20 cellular contexts compared by ENCODE assay signal in the genomic region with DNA sequence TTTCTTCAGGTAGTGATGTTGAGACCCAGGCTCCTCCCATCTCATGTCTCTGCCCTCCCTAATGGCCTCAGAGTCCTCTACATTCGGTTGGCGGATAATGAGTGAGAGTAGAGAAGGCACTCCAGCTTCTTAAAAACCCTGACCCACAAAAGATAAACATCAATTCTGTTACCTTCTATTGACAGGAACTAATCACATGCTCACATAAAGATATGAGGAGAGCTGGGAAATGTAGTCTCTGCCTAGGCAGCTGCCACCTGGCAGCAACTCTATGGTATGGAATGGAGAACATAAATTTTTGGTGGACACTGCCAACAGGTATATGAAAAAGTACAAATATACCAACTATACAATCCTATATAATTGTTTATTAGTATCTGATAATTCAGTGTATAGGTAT.
"Had no signal": no experiment of that assay in that cellular context is flagged by ENCODE, and none has a peak within 500 bp of the region (broad histone marks: within the 10 kb centered on the region; RNA-seq: fewer than 3 reads in every experiment).

No MANE protein-coding gene starts in this region.

- ATAC-seq: esophagus mucosa; gastrocnemius medialis; heart left ventricle; left lung; stimulated activated naive B cell treated with anti-CD40 and anti-IgM and Interleukin-4, amounts not matched to agents 10 μg/mL and 1 μg/mL and 100 μg/mL, for 72 hours had no signal

- H3K4me3 ChIP-seq: gastrocnemius medialis, heart left ventricle, left lung, right lobe of liver, thoracic aorta, upper lobe of left lung had no signal

- H3K36me3 ChIP-seq: gastrocnemius medialis, heart left ventricle, left lung, right lobe of liver, thoracic aorta, upper lobe of left lung had no signal

- H3K9ac ChIP-seq: parathyroid adenoma had no signal

- H3K27ac ChIP-seq: gastrocnemius medialis, heart left ventricle, left lung, parathyroid adenoma, right lobe of liver, thoracic aorta, upper lobe of left lung had no signal

- H2AFZ ChIP-seq: parathyroid adenoma had no signal

- H3K9me3 ChIP-seq: gastrocnemius medialis, heart left ventricle, left lung, right lobe of liver, thoracic aorta, upper lobe of left lung had no signal

- H3K27me3 ChIP-seq: gastrocnemius medialis, heart left ventricle, left lung, right lobe of liver, upper lobe of left lung had no signal

- H3K79me2 ChIP-seq: parathyroid adenoma had no signal

- DNase-seq: activated B cell treated with CpG ODN at 0.5 μM for 24 hours; activated CD4-positive, alpha-beta memory T cell treated with anti-CD3 and anti-CD28 coated beads for 36 hours; activated CD4-positive, alpha-beta T cell treated with anti-CD3 and anti-CD28 coated beads for 4 hours; activated gamma-delta T cell treated with Interleukin-2 at 50 U/mL for 16 hours; activated naive CD8-positive, alpha-beta T cell treated with anti-CD3 and anti-CD28 coated beads for 36 hours; activated T-cell treated with anti-CD3 and anti-CD28 coated beads for 4 hours; amniotic stem cell; effector CD8-positive, alpha-beta T cell; gastrocnemius medialis; heart left ventricle; left lung; midbrain; right lobe of liver; small intestine; stimulated activated CD4-positive, alpha-beta T cell treated with anti-CD3 and anti-CD28 coated beads, Interleukin-4, amount 100 ng/mL, for 24 hours; stimulated activated naive B cell treated with anti-CD40 and anti-IgM and Interleukin-4, amounts not matched to agents 10 μg/mL and 1 μg/mL and 100 μg/mL, for 72 hours; upper lobe of left lung had no signal

- H3K4me1 ChIP-seq: left lung had no signal
